8 cellular contexts compared by ENCODE assay signal in the genomic region with DNA sequence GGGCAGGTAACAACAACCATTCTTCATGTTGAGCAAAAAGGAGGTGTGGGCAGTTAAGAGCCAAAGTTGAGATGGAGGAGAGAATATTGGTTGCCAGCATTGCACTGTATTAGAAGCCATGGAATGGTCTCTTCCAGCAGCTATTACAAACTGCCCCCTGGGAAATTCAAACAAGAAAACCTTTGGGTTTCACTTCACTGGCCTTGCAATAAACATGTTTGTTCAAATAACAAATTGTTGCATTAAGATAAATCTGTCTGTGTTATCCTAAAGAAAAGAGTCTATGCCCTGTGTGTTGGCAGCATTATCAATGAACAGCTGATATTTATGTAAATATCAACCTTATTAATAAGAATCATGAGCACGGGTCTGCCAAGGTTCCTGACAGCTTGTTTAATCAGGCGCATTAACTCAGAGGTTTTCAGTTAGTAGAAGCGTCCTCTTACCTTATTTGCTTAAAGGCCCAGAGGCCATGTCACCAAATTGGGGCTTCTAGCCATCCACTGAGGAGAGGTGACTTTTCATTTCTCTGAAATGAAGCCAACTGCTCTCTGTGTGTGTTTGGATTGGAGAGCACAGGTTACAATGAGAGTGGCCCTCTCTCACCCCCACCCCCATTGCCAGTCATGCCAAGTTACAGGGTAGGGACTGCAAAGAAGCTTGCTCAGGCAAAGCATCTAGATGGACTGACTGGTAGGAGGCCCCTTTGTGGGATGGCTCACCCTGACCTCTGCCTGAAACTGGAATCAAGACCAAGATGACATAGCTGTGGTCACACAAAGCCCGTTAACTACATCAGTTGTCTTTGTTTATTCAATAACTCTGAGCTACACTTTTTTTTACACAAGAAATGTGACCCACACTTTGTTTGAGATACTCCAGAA. TPM values are rescaled to one million over a fixed set of nuclear protein-coding genes. Genes with fewer than 3 reads are reported as not detected.
DNase-seq lines count a peak whose midpoint lies in the region; ATAC-seq and TF ChIP-seq lines count a peak whose summit lies in the region.

No MANE protein-coding gene starts in this region.

- DNase-seq in activated naive CD4-positive, alpha-beta T cell treated with anti-CD3 and anti-CD28 coated beads, Interleukin-2, amount 10 ng/mL, durations not matched to agents 7 days and 5 days = no peak
- DNase-seq in activated naive CD4-positive, alpha-beta T cell (lab: John Stamatoyannopoulos, UW) = no peak
- DNase-seq in NCI-H2029 (lab: John Stamatoyannopoulos, UW) = peak; percentile 88
- DNase-seq in foreskin melanocyte = peak; percentile 57
- no peak for DNase-seq in NCI-H187 treated with DMSO at 0.1 percent for 48 hours (lab: John Stamatoyannopoulos, UW)
- no peak for DNase-seq in type B pancreatic cell (ENCODE audit: extremely low spot score, unreplicated experiment)
- DNase-seq in mesothelial cell of epicardium (ENCODE audit: low spot score in 2 of 2, unreplicated experiment in 2 of 2) = no peak

- H3K36me3 Mint-ChIP-seq in activated naive CD4-positive, alpha-beta T cell treated with anti-CD3 and anti-CD28 coated beads, Interleukin-2, amount 10 ng/mL, durations not matched to agents 7 days and 5 days = peaks cover 21% of the 10 kb centered on the region
- peaks cover 4% of the 10 kb centered on the region for H3K36me3 Mint-ChIP-seq in type B pancreatic cell
- H3K36me3 Mint-ChIP-seq in mesothelial cell of epicardium = peaks cover 2% of the 10 kb centered on the region

- H3K27me3 Mint-ChIP-seq in activated naive CD4-positive, alpha-beta T cell treated with anti-CD3 and anti-CD28 coated beads, Interleukin-2, amount 10 ng/mL, durations not matched to agents 7 days and 5 days = no peaks in the 10 kb centered on the region
- H3K27me3 Mint-ChIP-seq in type B pancreatic cell (no peaks in the 10 kb centered on the region), mesothelial cell of epicardium (ENCODE audit: low read depth) (no peaks in the 10 kb centered on the region)

- CTCF ChIA-PET in activated naive CD4-positive, alpha-beta T cell treated with anti-CD3 and anti-CD28 coated beads, Interleukin-2, amount 10 ng/mL, durations not matched to agents 7 days and 5 days (lab: Charles Lee) = interaction anchor here (0.9 to 3.7 kb wide), 4 partner anchors 8 to 150 kb away, joined by 3 to 18 read pairs (median 4); no protein-coding TSS in a partner anchor

- peak; percentile 81 for ATAC-seq in HG02840 (IDR thresholded peaks at IDR 0.05; ENCODE audit: low FRiP score, unreplicated experiment)

- H3K27ac Mint-ChIP-seq in activated naive CD4-positive, alpha-beta T cell treated with anti-CD3 and anti-CD28 coated beads, Interleukin-2, amount 10 ng/mL, durations not matched to agents 7 days and 5 days = peak overlapping the region; percentile 26
- H3K27ac Mint-ChIP-seq in type B pancreatic cell (no peak overlapping the region), mesothelial cell of epicardium (no peak overlapping the region)

- TF ChIP-seq CTCF in type B pancreatic cell (conservative IDR thresholded peaks at IDR 0.05) (no peak), mesothelial cell of epicardium (IDR thresholded peaks at IDR 0.05; ENCODE audit: unreplicated experiment) (no peak)

- peaks cover 1% of the 10 kb centered on the region for H3K9me3 Mint-ChIP-seq in activated naive CD4-positive, alpha-beta T cell treated with anti-CD3 and anti-CD28 coated beads, Interleukin-2, amount 10 ng/mL, durations not matched to agents 7 days and 5 days
- peaks cover 5% of the 10 kb centered on the region for H3K9me3 Mint-ChIP-seq in type B pancreatic cell
- peaks cover 4% of the 10 kb centered on the region for H3K9me3 Mint-ChIP-seq in mesothelial cell of epicardium

- H3K4me1 Mint-ChIP-seq in activated naive CD4-positive, alpha-beta T cell treated with anti-CD3 and anti-CD28 coated beads, Interleukin-2, amount 10 ng/mL, durations not matched to agents 7 days and 5 days = peaks cover 28% of the 10 kb centered on the region
- peaks cover 47% of the 10 kb centered on the region for H3K4me1 Mint-ChIP-seq in type B pancreatic cell (ENCODE audit: unreplicated experiment)
- H3K4me1 Mint-ChIP-seq in mesothelial cell of epicardium = peaks cover 54% of the 10 kb centered on the region

- no peak overlapping the region for H3K4me3 Mint-ChIP-seq in activated naive CD4-positive, alpha-beta T cell treated with anti-CD3 and anti-CD28 coated beads, Interleukin-2, amount 10 ng/mL, durations not matched to agents 7 days and 5 days
- no peak overlapping the region for H3K4me3 Mint-ChIP-seq in type B pancreatic cell
- H3K4me3 Mint-ChIP-seq in mesothelial cell of epicardium = no peak overlapping the region

RNA-seq across cellular contexts. Expression of gene FILIP1L, which starts 10.5 kb away (rescaled TPM):
- 30.6 and 31.5 TPM in 2 replicates for total RNA-seq in type B pancreatic cell (ENCODE audit: low replicate concordance)
- 15.6 to 19.8 TPM (median 15.7 TPM) in 3 replicates for total RNA-seq in mesothelial cell of epicardium

Comparison
In these comparisons a context has a peak if more than half of its experiments do, and no peak if none do; other contexts are left out.
1. DNase-seq: peak in NCI-H2029 (single experiment) and foreskin melanocyte (single experiment); none in activated naive CD4-positive, alpha-beta T cell treated with anti-CD3 and anti-CD28 coated beads, Interleukin-2, amount 10 ng/mL, durations not matched to agents 7 days and 5 days (single experiment), activated naive CD4-positive, alpha-beta T cell (0 of 4), NCI-H187 treated with DMSO at 0.1 percent for 48 hours (single experiment), type B pancreatic cell (single experiment) and mesothelial cell of epicardium (0 of 2).